9 cellular contexts compared by ENCODE assay signal in genomic region chr11:85661972-85662664, GRCh38. TPM values are rescaled to one million over a fixed set of nuclear protein-coding genes. Genes with fewer than 3 reads are reported as not detected.
DNase-seq lines count a peak whose midpoint lies in the region; ATAC-seq, FAIRE-seq and TF ChIP-seq lines count a peak whose summit lies in the region.
"Had no signal": no experiment of that assay in that cellular context is flagged by ENCODE, and none has a peak within 500 bp of the region (broad histone marks: within the 10 kb centered on the region; RNA-seq: fewer than 3 reads in every experiment).

No MANE protein-coding gene starts in this region.

- peaks cover 80% of the 10 kb centered on the region for H3K4me1 Mint-ChIP-seq in CD4-positive, alpha-beta T cell (ENCODE audit: low read depth)
- H3K4me1 Mint-ChIP-seq in neural progenitor cell, result peaks cover 46% of the 10 kb centered on the region

- H3K4me3 Mint-ChIP-seq in CD4-positive, alpha-beta T cell, result peak overlapping the region; percentile 100
- H3K4me3 Mint-ChIP-seq in neural progenitor cell, result peak overlapping the region; percentile 100

- H3F3A ChIP-seq in neural progenitor cell (ENCODE audit: low read depth), result peaks cover 41% of the 10 kb centered on the region

- H3K27ac ChIP-seq in CD4-positive, alpha-beta T cell (ENCODE audit: low read depth, low read length), result no peak overlapping the region
- no peak overlapping the region for H3K27ac ChIP-seq in effector memory CD4-positive, alpha-beta T cell (ENCODE audit: insufficient read depth, low read length, poor library complexity, severe bottlenecking)
- H3K27ac ChIP-seq in neural progenitor cell, result no peak overlapping the region

- peaks cover 23% of the 10 kb centered on the region for H3K36me3 ChIP-seq in effector memory CD4-positive, alpha-beta T cell (ENCODE audit: control insufficient read depth, insufficient read depth, low read length)
- peaks cover 45% of the 10 kb centered on the region for H3K36me3 ChIP-seq in neural progenitor cell

- peak overlapping the region; percentile 90 for H3K4me2 ChIP-seq in neural progenitor cell

- H3K36me3 Mint-ChIP-seq in CD4-positive, alpha-beta T cell (ENCODE audit: low read depth), result peaks cover 75% of the 10 kb centered on the region
- peaks cover 28% of the 10 kb centered on the region for H3K36me3 Mint-ChIP-seq in neural progenitor cell

- intact Hi-C loops in CD4-positive, alpha-beta T cell (cut with DNase I, micrococcal nuclease), result loop anchor here (2.0 to 10.0 kb wide), 6 partner anchors 13 to 643 kb away; partner anchors contain the start of genes PICALM (in 2 of the 2), EED (in 1 of the 2) and HIKESHI (in 1 of the 2)

- H3K27me3 Mint-ChIP-seq in CD4-positive, alpha-beta T cell, result no peaks in the 10 kb centered on the region
- peaks cover 3% of the 10 kb centered on the region for H3K27me3 Mint-ChIP-seq in neural progenitor cell (ENCODE audit: insufficient read depth, low read depth)

- no peak for DNase-seq in CD4-positive, alpha-beta T cell
- DNase-seq in NCI-H69 (lab: John Stamatoyannopoulos, UW) (peak; percentile 8), neural progenitor cell (ENCODE audit: low spot score) (no peak), NCI-H2227 (lab: John Stamatoyannopoulos, UW; ENCODE audit: unreplicated experiment) (no peak), UCSD-AML1 (lab: John Stamatoyannopoulos, UW; ENCODE audit: unreplicated experiment) (no peak), H54 (ENCODE audit: insufficient read length, low spot score) (no peak), SIG-M5 (lab: John Stamatoyannopoulos, UW) (no peak)
- DNase-seq in effector memory CD4-positive, alpha-beta T cell, result no peak
- DNase-seq: NCI-H510A treated with DMSO at 0.1 percent for 48 hours had no signal

- FAIRE-seq in H54 (lab: Jason Lieb, UNC), result no peak

- TF ChIP-seq POLR2A in H54 (IDR thresholded peaks at IDR 0.05; ENCODE audit: low read depth, low read length), result no peak

- H4K20me1 ChIP-seq in neural progenitor cell (ENCODE audit: low read depth), result peaks cover 74% of the 10 kb centered on the region

- peaks cover 12% of the 10 kb centered on the region for H3K4me1 ChIP-seq in effector memory CD4-positive, alpha-beta T cell (ENCODE audit: control insufficient read depth, insufficient read depth, low read length, poor library complexity, severe bottlenecking)
- H3K4me1 ChIP-seq in neural progenitor cell, result peaks cover 34% of the 10 kb centered on the region

- H3K79me2 ChIP-seq in neural progenitor cell (ENCODE audit: low read depth), result peaks cover 81% of the 10 kb centered on the region

- TF ChIP-seq CTCF in CD4-positive, alpha-beta T cell (IDR thresholded peaks at IDR 0.05), result no peak
- no peak for TF ChIP-seq CTCF in neural progenitor cell (IDR thresholded peaks at IDR 0.05)

- H3K9me3 Mint-ChIP-seq in CD4-positive, alpha-beta T cell, result no peaks in the 10 kb centered on the region
- H3K9me3 Mint-ChIP-seq in neural progenitor cell, result no peaks in the 10 kb centered on the region

- no peak for ATAC-seq in CD4-positive, alpha-beta T cell (ENCODE audit: poor library complexity)

- CTCF ChIA-PET in CD4-positive, alpha-beta T cell (lab: Charles Lee), result no interaction called here

- peak overlapping the region; percentile 21 for H3K4me3 ChIP-seq in effector memory CD4-positive, alpha-beta T cell (ENCODE audit: insufficient read depth, low read depth, low read length, poor library complexity, severe bottlenecking)
- H3K4me3 ChIP-seq in neural progenitor cell, result peak overlapping the region; percentile 97

- H3K27ac Mint-ChIP-seq in CD4-positive, alpha-beta T cell, result peak overlapping the region; percentile 100
- no peak overlapping the region for H3K27ac Mint-ChIP-seq in neural progenitor cell

- POLR2A ChIA-PET in CD4-positive, alpha-beta T cell (lab: Charles Lee), result interaction anchor here (9.3 kb wide), 1 partner anchor 11 kb away, joined by 136 read pairs; the partner anchor contains the start of gene TMEM126A

- H3K9ac ChIP-seq in neural progenitor cell, result peak overlapping the region; percentile 99

- no peak overlapping the region for H2AFZ ChIP-seq in neural progenitor cell (replicated peaks)

- H3K27me3 ChIP-seq in CD4-positive, alpha-beta T cell (ENCODE audit: control insufficient read depth, insufficient read depth, low read length), result no peaks in the 10 kb centered on the region
- no peaks in the 10 kb centered on the region for H3K27me3 ChIP-seq in effector memory CD4-positive, alpha-beta T cell (replicated peaks; ENCODE audit: control insufficient read depth, insufficient read depth, low read length, poor library complexity, severe bottlenecking)
- no peaks in the 10 kb centered on the region for H3K27me3 ChIP-seq in neural progenitor cell

- H3K9me3 ChIP-seq in CD4-positive, alpha-beta T cell (ENCODE audit: control insufficient read depth, low read length), result no peaks in the 10 kb centered on the region
- no peaks in the 10 kb centered on the region for H3K9me3 ChIP-seq in effector memory CD4-positive, alpha-beta T cell (ENCODE audit: control insufficient read depth, low read length)
- H3K9me3 ChIP-seq in neural progenitor cell (ENCODE audit: low read depth), result no peaks in the 10 kb centered on the region

RNA-seq across cellular contexts. Expression of gene CREBZF, which starts 2.8 kb away (rescaled TPM):
- 10 to 100 TPM; 54.8 to 55.9 TPM for total RNA-seq in CD4-positive, alpha-beta T cell
- total RNA-seq in neural progenitor cell (ENCODE audit: low replicate concordance), result 109 and 113 TPM in 2 replicates

RNA-seq across cellular contexts. Expression of gene TMEM126A, which starts 14.4 kb away (rescaled TPM):
- 10 to 100 TPM; 17.0 to 19.5 TPM for total RNA-seq in CD4-positive, alpha-beta T cell
- 32.6 and 47.9 TPM in 2 replicates for total RNA-seq in neural progenitor cell (ENCODE audit: low replicate concordance)

RNA-seq across cellular contexts. Expression of gene CCDC89, which starts 23.9 kb away (rescaled TPM):
- total RNA-seq in CD4-positive, alpha-beta T cell, result not detected
- total RNA-seq in neural progenitor cell (ENCODE audit: low replicate concordance), result 0.31 TPM in 1 of 2 replicates, not detected in the other

RNA-seq across cellular contexts. Expression of gene TMEM126B, which starts 33.7 kb away (rescaled TPM):
- 10 to 100 TPM; 16.3 to 16.8 TPM for total RNA-seq in CD4-positive, alpha-beta T cell
- total RNA-seq in neural progenitor cell (ENCODE audit: low replicate concordance), result 73.5 and 110 TPM in 2 replicates

RNA-seq across cellular contexts. Expression of gene DLG2, which starts 35.0 kb away (rescaled TPM):
- total RNA-seq in CD4-positive, alpha-beta T cell, result 1 to 10 TPM; 2.0 to 2.1 TPM
- total RNA-seq in neural progenitor cell (ENCODE audit: low replicate concordance), result 7.5 and 8.1 TPM in 2 replicates
